8 cellular contexts compared by ENCODE assay signal in the genomic region with DNA sequence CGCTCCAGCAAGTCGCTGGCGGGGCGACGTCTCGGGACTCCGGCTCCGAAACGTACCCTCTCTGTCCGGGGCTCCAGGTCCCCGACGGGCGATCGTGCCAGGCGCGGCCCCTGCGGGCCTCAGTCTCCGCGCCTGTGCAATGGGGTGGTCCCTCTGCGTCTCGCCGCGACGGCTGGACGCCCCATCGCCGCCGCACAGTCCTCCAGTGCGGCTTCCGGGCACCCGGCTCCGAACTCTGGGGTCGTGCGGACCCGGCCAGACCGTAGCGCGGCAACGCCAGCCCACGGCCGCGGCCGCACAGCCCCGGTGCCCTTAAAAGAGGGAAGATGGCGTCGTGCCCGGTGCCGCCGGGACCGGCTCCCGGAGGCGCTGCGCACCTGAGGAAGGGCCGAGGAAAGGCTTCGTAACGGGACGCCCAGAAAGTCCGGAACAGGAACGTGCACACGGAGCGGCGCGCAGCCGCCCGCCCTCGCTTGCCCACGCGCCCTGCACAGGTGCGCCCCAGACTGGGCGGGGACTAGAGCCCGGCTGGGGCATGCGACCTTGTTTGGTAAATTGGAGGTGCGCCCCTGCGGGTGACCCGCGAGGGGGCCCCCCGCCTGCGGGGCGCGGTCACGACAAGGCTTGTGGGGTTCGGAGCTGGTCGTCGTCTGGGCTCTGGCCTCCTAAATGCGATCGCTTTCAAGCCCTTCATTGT. TPM values are rescaled to one million over a fixed set of nuclear protein-coding genes. Genes with fewer than 3 reads are reported as not detected.
DNase-seq lines count a peak whose midpoint lies in the region; ATAC-seq and TF ChIP-seq lines count a peak whose summit lies in the region.

No MANE protein-coding gene starts in this region.

- 3% methylated on average over 83 to 86 of the region's 86 CpGs for WGBS in lung, 2 donors
- WGBS in stomach, 5 donors, result 1 to 14% (median 2%) methylated on average over 13 to 86 of the region's 86 CpGs

- ATAC-seq in HCT116, result peak; percentile 80
- peak; percentile 62 for ATAC-seq in lung (ENCODE audit: insufficient read depth, low FRiP score)
- ATAC-seq in GM21737 (IDR thresholded peaks at IDR 0.05; ENCODE audit: unreplicated experiment), result no peak

- peak overlapping the region; percentile 76 for H3K9ac ChIP-seq in HCT116 (ENCODE audit: low read length)

- H3K27ac ChIP-seq in HCT116 (ENCODE audit: low read depth, low read length), result peak overlapping the region; percentile 74; the same call in 1 of the 2 replicates
- no peak overlapping the region for H3K27ac ChIP-seq in lung (ENCODE audit: low read depth in 1 of 2, low read length in 1 of 2)
- H3K27ac ChIP-seq in stomach, result peak overlapping the region; percentile 80 to 92 (median 86)

- TF ChIP-seq RAD21 in HCT116 (IDR thresholded peaks at IDR 0.05; ENCODE audit: low read depth), result peak; percentile 11; the same call in 1 of the 2 replicates

- DNase-seq in BE2C, result no peak
- DNase-seq in HCT116 (ENCODE audit: low read depth, low spot score), result no peak
- DNase-seq in T-helper 22 cell (ENCODE audit: low read depth), result peak; percentile 22
- peak; percentile 51 for DNase-seq in central memory CD4-positive, alpha-beta T cell
- DNase-seq in lung (ENCODE audit: low spot score), result peak; percentile 41
- peak; percentile 76 for DNase-seq in stomach
- no peak for DNase-seq in DMS114 treated with DMSO at 0.1 percent for 48 hours (lab: John Stamatoyannopoulos, UW; ENCODE audit: unreplicated experiment)

- TF ChIP-seq CTCF in BE2C (IDR thresholded peaks at IDR 0.05; ENCODE audit: low read depth, low read length), result no peak
- no peak for TF ChIP-seq CTCF in HCT116 (IDR thresholded peaks at IDR 0.05 in 2 of 3, conservative IDR thresholded peaks at IDR 0.05 in 1 of 3; ENCODE audit: borderline replicate concordance in 1 of 3, insufficient read depth in 1 of 3, low read depth in 2 of 3, low read length in 2 of 3)
- no peak for TF ChIP-seq CTCF in lung (IDR thresholded peaks at IDR 0.05; ENCODE audit: control extremely low read depth, extremely low read depth)
- TF ChIP-seq CTCF in stomach (IDR thresholded peaks at IDR 0.05), result peak in 1 of 7 experiments; percentile 7

- H3K4me2 ChIP-seq in HCT116 (ENCODE audit: low read length), result peak overlapping the region; percentile 97

- no peaks in the 10 kb centered on the region for H3K9me3 ChIP-seq in BE2C
- H3K9me3 ChIP-seq in HCT116 (ENCODE audit: control insufficient read depth in 1 of 2, insufficient read depth in 1 of 2, low read depth in 1 of 2, low read length in 2 of 2), result no peaks in the 10 kb centered on the region
- H3K9me3 ChIP-seq in lung (ENCODE audit: control insufficient read depth in 2 of 2, insufficient read depth in 1 of 2, low read length in 1 of 2), result no peaks in the 10 kb centered on the region
- no peaks in the 10 kb centered on the region for H3K9me3 ChIP-seq in stomach

- no peaks in the 10 kb centered on the region for H3K9me2 ChIP-seq in HCT116 (ENCODE audit: insufficient read depth)

- RAD21 ChIA-PET in HCT116 (lab: Charles Lee; ENCODE audit: low non-redundant PET in 1 of 2, low total read pairs in 2 of 2, uncharacterized antibody in 2 of 2, unreplicated experiment in 2 of 2), result interaction anchor here in 1 of 2 experiments (0.7 kb wide), 1 partner anchor 35 kb away, joined by 4 read pairs; no protein-coding TSS in a partner anchor

- TF ChIP-seq EP300 in stomach (IDR thresholded peaks at IDR 0.05), result no peak

- H3K27me3 ChIP-seq in BE2C, result peaks cover 27% of the 10 kb centered on the region
- no peaks in the 10 kb centered on the region for H3K27me3 ChIP-seq in HCT116 (ENCODE audit: insufficient read depth, low read length)
- no peaks in the 10 kb centered on the region for H3K27me3 ChIP-seq in lung (ENCODE audit: control insufficient read depth, insufficient read depth)
- H3K27me3 ChIP-seq in stomach, result peaks cover 0 to 66% (median 16%) of the 10 kb centered on the region in 3 donors

- H3K4me3 ChIP-seq in BE2C (ENCODE audit: low read depth, low read length) (peak overlapping the region; percentile 50), HCT116 (replicated peaks in 1 of 2; ENCODE audit: low read depth in 1 of 2, low read length in 2 of 2) (peak overlapping the region; percentile 65 to 83), lung (peak overlapping the region; percentile 61), stomach (peak overlapping the region; percentile 57 to 76 (median 66))

- POLR2A ChIA-PET in HCT116 (lab: Charles Lee), result interaction anchor here (1.5 to 5.4 kb wide), 3 partner anchors 10 to 497 kb away, joined by 5 to 28 read pairs (median 8); a partner anchor contains a TSS

- H3K79me2 ChIP-seq in HCT116 (ENCODE audit: insufficient read depth, low read length), result peaks cover 24% of the 10 kb centered on the region; the same call in 1 of the 2 replicates

- H3K4me1 ChIP-seq in BE2C, result no peaks in the 10 kb centered on the region
- peaks cover 8 to 18% of the 10 kb centered on the region in 2 experiments for H3K4me1 ChIP-seq in HCT116 (ENCODE audit: control insufficient read depth in 1 of 2, insufficient read depth in 2 of 2, low read length in 2 of 2)
- peaks cover 0 to 7% of the 10 kb centered on the region in 2 donors for H3K4me1 ChIP-seq in lung (ENCODE audit: control insufficient read depth in 2 of 2, insufficient read depth in 2 of 2, low read length in 2 of 2)
- H3K4me1 ChIP-seq in stomach, result peaks cover 28 to 65% (median 62%) of the 10 kb centered on the region in 4 donors

- BruUV-seq in HCT116 (replicated peaks; lab: Mats Ljungman, UMichigan), result no TSS peak

- TF ChIP-seq POLR2A in HCT116 (IDR thresholded peaks at IDR 0.05; ENCODE audit: borderline replicate concordance, extremely low read depth, insufficient read depth, insufficient read length) (no peak), stomach (IDR thresholded peaks at IDR 0.05) (no peak)

- H2AFZ ChIP-seq in HCT116 (ENCODE audit: low read depth, low read length, poor library complexity, severe bottlenecking), result no peak overlapping the region

- no peaks in the 10 kb centered on the region for H4K20me1 ChIP-seq in HCT116 (ENCODE audit: insufficient read depth)

- CTCF ChIA-PET in HCT116 (lab: Charles Lee), result no interaction called here

- intact Hi-C loops in HCT116 (cut with micrococcal nuclease) (no loop called here), stomach (cut with DNase I; ENCODE audit: low total_unique reads) (no loop called here)

- no peaks in the 10 kb centered on the region for H3K36me3 ChIP-seq in BE2C
- no peaks in the 10 kb centered on the region for H3K36me3 ChIP-seq in HCT116 (ENCODE audit: control insufficient read depth in 1 of 2, insufficient read depth in 2 of 2, low read length in 2 of 2)
- H3K36me3 ChIP-seq in lung (ENCODE audit: control insufficient read depth in 2 of 2, insufficient read depth in 2 of 2, low read length in 2 of 2), result no peaks in the 10 kb centered on the region
- H3K36me3 ChIP-seq in stomach, result no peaks in the 10 kb centered on the region

TF ChIP-seq in HCT116, 20 proteins besides CTCF, POLR2A, EP300 and RAD21 (continues in another document):
- no peak for TF ChIP-seq ZNF274 (IDR thresholded peaks at IDR 0.05; ENCODE audit: low read depth, low read length)
- TF ChIP-seq, protein P1, sequence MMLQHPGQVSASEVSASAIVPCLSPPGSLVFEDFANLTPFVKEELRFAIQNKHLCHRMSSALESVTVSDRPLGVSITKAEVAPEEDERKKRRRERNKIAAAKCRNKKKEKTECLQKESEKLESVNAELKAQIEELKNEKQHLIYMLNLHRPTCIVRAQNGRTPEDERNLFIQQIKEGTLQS (IDR thresholded peaks at IDR 0.05), result no peak
- no peak for TF ChIP-seq JUND (IDR thresholded peaks at IDR 0.05)
- TF ChIP-seq ELF1 (IDR thresholded peaks at IDR 0.05; ENCODE audit: borderline replicate concordance, low read depth), result no peak
- no peak for TF ChIP-seq POLR2AphosphoS5 (IDR thresholded peaks at IDR 0.05; ENCODE audit: low read depth, low read length)
- no peak for TF ChIP-seq SIN3A (IDR thresholded peaks at IDR 0.05; ENCODE audit: low read depth)
- no peak for TF ChIP-seq EZH2 (IDR thresholded peaks at IDR 0.05)

RNA-seq across cellular contexts. Expression of a gene that starts 0.5 kb away (rescaled TPM):
- polyA plus RNA-seq in BE2C (2012; ENCODE audit: insufficient read depth, insufficient read length, low read depth), result 1.7 TPM
- total RNA-seq in HCT116 (2021; ENCODE audit: unreplicated experiment) (31.0 TPM), lung (1 to 10 TPM; 2.7 to 6.1 TPM), stomach (10 to 100 TPM in 2 of 5 donors, 1 to 10 TPM in 1, not detected in 2; 2.3 to 29.2 (median 13.5) TPM)
- polyA plus RNA-seq in HCT116 (2012), result 30.0 and 30.2 TPM in 2 replicates
- polyA plus RNA-seq in lung (1 to 10 TPM; 3.1 to 7.6 TPM), stomach (10 to 100 TPM; 12.8 to 25.5 (median 19.7) TPM)

RNA-seq across cellular contexts. Expression of a gene that starts 21.9 kb away (rescaled TPM):
- 12.1 TPM for polyA plus RNA-seq in BE2C (2012; ENCODE audit: insufficient read depth, insufficient read length, low read depth)
- total RNA-seq in HCT116 (2021; ENCODE audit: unreplicated experiment) (4.3 TPM), lung (1 to 10 TPM; 6.6 to 8.0 TPM), stomach (10 to 100 TPM in 1 of 5 donors, 1 to 10 TPM in 2, not detected in 2; 3.3 to 16.3 (median 6.5) TPM)
- polyA plus RNA-seq in HCT116 (2012), result 6.8 and 7.4 TPM in 2 replicates
- polyA plus RNA-seq in lung (1 to 10 TPM; 3.8 to 4.7 TPM), stomach (1 to 10 TPM; 3.8 to 5.8 (median 3.8) TPM)

RNA-seq across cellular contexts. Expression of a gene that starts 32.1 kb away (rescaled TPM):
- polyA plus RNA-seq in BE2C (2012; ENCODE audit: insufficient read depth, insufficient read length, low read depth), result 83.2 TPM
- total RNA-seq in HCT116 (2021; ENCODE audit: unreplicated experiment) (34.8 TPM), lung (10 to 100 TPM; 15.6 to 23.9 TPM), stomach (100 to 1,000 TPM in 1 of 5 donors, 10 to 100 TPM in 3, not detected in 1; 11.7 to 197 (median 23.6) TPM)
- polyA plus RNA-seq in HCT116 (2012), result 19.0 and 20.8 TPM in 2 replicates
- polyA plus RNA-seq in lung (10 to 100 TPM; 19.9 to 22.1 TPM), stomach (10 to 100 TPM; 17.0 to 24.6 (median 17.8) TPM)

RNA-seq across cellular contexts. Expression of a gene that starts 40.3 kb away (rescaled TPM):
- polyA plus RNA-seq in BE2C (2012; ENCODE audit: insufficient read depth, insufficient read length, low read depth), result 153 TPM
- total RNA-seq in HCT116 (2021; ENCODE audit: unreplicated experiment), result 192 TPM
- polyA plus RNA-seq in HCT116 (2012), result 201 and 205 TPM in 2 replicates
- 100 to 1,000 TPM in 1 of 2 donors, 10 to 100 TPM in 1; 86.1 to 276 TPM for total RNA-seq in lung
- 100 to 1,000 TPM; 292 to 707 TPM for polyA plus RNA-seq in lung
- total RNA-seq in stomach, result 100 to 1,000 TPM; 198 to 421 (median 397) TPM
- 100 to 1,000 TPM; 323 to 489 (median 362) TPM for polyA plus RNA-seq in stomach

Comparison
In these comparisons a context has a peak if more than half of its experiments do, and no peak if none do; other contexts are left out.
1. DNase-seq: peak in T-helper 22 cell (single experiment), central memory CD4-positive, alpha-beta T cell (single experiment), lung (single experiment) and stomach (single experiment); none in BE2C (single experiment), HCT116 (single experiment) and DMS114 treated with DMSO at 0.1 percent for 48 hours (single experiment).
2. H3K27ac ChIP-seq: peak in HCT116 (single experiment) and stomach (5 of 5); none in lung (0 of 2).
3. Peak in every context shown above with its lines, with median percentiles within 50 percentile points of each other: H3K4me3 ChIP-seq.